ENCODE assay signal across 32 cellular contexts in genomic region chr20:62454936-62455673, GRCh38. TPM values are rescaled to one million over a fixed set of nuclear protein-coding genes. Genes with fewer than 3 reads are reported as not detected.
DNase-seq lines count a peak whose midpoint lies in the region; ATAC-seq and TF ChIP-seq lines count a peak whose summit lies in the region.
"Had no signal": no experiment of that assay in that cellular context is flagged by ENCODE, and none has a peak within 500 bp of the region (broad histone marks: within the 10 kb centered on the region; RNA-seq: fewer than 3 reads in every experiment).

No MANE protein-coding gene starts in this region.

- H3K79me1 ChIP-seq in IMR-90 (ENCODE audit: low read depth in 1 of 2, low read length in 2 of 2) (no peaks in the 10 kb centered on the region), neuronal stem cell (ENCODE audit: low read depth, low read length) (no peaks in the 10 kb centered on the region)

- no peak overlapping the region for H3K4ac ChIP-seq in IMR-90 (ENCODE audit: low read depth, low read length)
- H3K4ac ChIP-seq in neuronal stem cell (ENCODE audit: low read length), result no peak overlapping the region

- peaks cover 10% of the 10 kb centered on the region for H3K27me3 Mint-ChIP-seq in glutamatergic neuron (ENCODE audit: unreplicated experiment)

- H2AK5ac ChIP-seq in IMR-90 (ENCODE audit: low read depth, low read length) (no peak overlapping the region), neuronal stem cell (ENCODE audit: low read depth, low read length) (peak overlapping the region; percentile 60)

- H2BK12ac ChIP-seq in neuronal stem cell (ENCODE audit: low read length), result no peak overlapping the region

- peaks cover 0 to 43% (median 30%) of the 10 kb centered on the region in 10 experiments; a peak in 16 of 20 replicates for H3K4me1 ChIP-seq in BLaER1 treated with 17β-estradiol and CSF1 and Interleukin-3, amounts not matched to agents 10 nM and 100 nM
- H3K4me1 ChIP-seq in IMR-90 (ENCODE audit: control insufficient read depth, insufficient read depth, low read length) (no peaks in the 10 kb centered on the region), neuronal stem cell (ENCODE audit: control insufficient read depth in 2 of 2, insufficient read depth in 1 of 2, low read depth in 1 of 2, low read length in 2 of 2) (peaks cover 0 to 6% of the 10 kb centered on the region in 2 donors), HAP-1 (no peaks in the 10 kb centered on the region), esophagus squamous epithelium (no peaks in the 10 kb centered on the region)
- H3K4me1 ChIP-seq: adrenal gland, body of pancreas, parathyroid adenoma, spleen had no signal

- no peak overlapping the region for H2BK120ac ChIP-seq in IMR-90 (ENCODE audit: low read depth, low read length)
- H2BK120ac ChIP-seq in neuronal stem cell (ENCODE audit: low read depth, low read length), result no peak overlapping the region

- no peaks in the 10 kb centered on the region for H3K9me3 ChIP-seq in BLaER1 treated with 17β-estradiol and CSF1 and Interleukin-3, amounts not matched to agents 10 nM and 100 nM (replicated peaks in 1 of 11)
- H3K9me3 ChIP-seq in IMR-90 (ENCODE audit: control insufficient read depth, insufficient read depth, low read length) (no peaks in the 10 kb centered on the region), neuronal stem cell (replicated peaks in 1 of 2; ENCODE audit: control insufficient read depth in 2 of 2, insufficient read depth in 1 of 2, low read depth in 1 of 2, low read length in 2 of 2) (no peaks in the 10 kb centered on the region), HAP-1 (no peaks in the 10 kb centered on the region), esophagus squamous epithelium (no peaks in the 10 kb centered on the region)
- H3K9me3 ChIP-seq: adrenal gland, body of pancreas, spleen, stomach, thyroid gland had no signal

- H4K20me1 ChIP-seq in BLaER1 treated with 17β-estradiol and CSF1 and Interleukin-3, amounts not matched to agents 10 nM and 100 nM, result peaks cover 0 to 51% (median 21%) of the 10 kb centered on the region in 11 experiments; a peak in 10 of 22 replicates
- no peaks in the 10 kb centered on the region for H4K20me1 ChIP-seq in IMR-90 (ENCODE audit: insufficient read depth, low read length)

- 53% methylated on average over 11 of the region's 31 CpGs; no CpG with 5 or more reads in 1 of the 2 experiments for whole genome bisulfite sequencing in IMR-90 (ENCODE audit: extremely low coverage in 2 of 2, insufficient read length in 1 of 2), 2 experiments
- no CpG with 5 or more reads among the region's 31 CpGs for WGBS in neuronal stem cell (ENCODE audit: extremely low coverage in 2 of 2, insufficient read length in 2 of 2, insufficient replicate concordance in 1 of 2), 2 donors
- 48 to 68% methylated on average over 15 to 26 of the region's 31 CpGs for WGBS in esophagus squamous epithelium, 2 donors

- H3K27ac Mint-ChIP-seq in glutamatergic neuron (ENCODE audit: unreplicated experiment), result peak overlapping the region; percentile 66
- H3K27ac Mint-ChIP-seq: activated naive CD4-positive, alpha-beta T cell treated with anti-CD3 and anti-CD28 coated beads for 36 hours; HFFc6; T-helper 1 cell treated with Interleukin-12 subunit alpha and Interleukin-12 subunit beta and Interleukin-4 antibody, amounts not matched to agents 30 μg/mL and 1 μg/mL, for 36 hours had no signal

- no peak overlapping the region for H3K4me3 ChIP-seq in BLaER1 treated with 17β-estradiol and CSF1 and Interleukin-3, amounts not matched to agents 10 nM and 100 nM
- no peak overlapping the region for H3K4me3 ChIP-seq in IMR-90 (ENCODE audit: insufficient read depth, low read depth, low read length)
- no peak overlapping the region for H3K4me3 ChIP-seq in neuronal stem cell (ENCODE audit: low read length in 2 of 2)
- no peak overlapping the region for H3K4me3 ChIP-seq in HAP-1
- H3K4me3 ChIP-seq in esophagus squamous epithelium, result no peak overlapping the region
- H3K4me3 ChIP-seq: adrenal gland, body of pancreas, dorsolateral prefrontal cortex, spleen, stomach, thyroid gland had no signal

- H3K18ac ChIP-seq in IMR-90 (ENCODE audit: low read depth, low read length) (no peak overlapping the region), neuronal stem cell (ENCODE audit: low read length) (peak overlapping the region; percentile 80)

- no peaks in the 10 kb centered on the region for H3K9me1 ChIP-seq in IMR-90 (ENCODE audit: insufficient read depth, low read length)

- no peak overlapping the region for H3K27ac ChIP-seq in BLaER1 treated with 17β-estradiol and CSF1 and Interleukin-3, amounts not matched to agents 10 nM and 100 nM
- H3K27ac ChIP-seq in IMR-90 (ENCODE audit: insufficient read depth, low read length) (no peak overlapping the region), neuronal stem cell (replicated peaks; ENCODE audit: low read length) (no peak overlapping the region), esophagus squamous epithelium (no peak overlapping the region)
- H3K27ac ChIP-seq: adrenal gland, body of pancreas, dorsolateral prefrontal cortex, parathyroid adenoma, spleen, stomach, thyroid gland had no signal

- no peak overlapping the region for H3K56ac ChIP-seq in IMR-90 (ENCODE audit: extremely low read depth, insufficient read depth, low read length)

- H3K14ac ChIP-seq in IMR-90 (replicated peaks; ENCODE audit: low read depth, low read length) (no peak overlapping the region), neuronal stem cell (ENCODE audit: low read length) (no peak overlapping the region)

- in situ Hi-C loops in IMR-90 (cut with MboI; ENCODE audit: low sequenced_read_pairs), result no loop called here
- in situ Hi-C loops in HAP-1 (cut with MboI; ENCODE audit: low sequenced_read_pairs), result no loop called here

- no peak overlapping the region for H4K5ac ChIP-seq in IMR-90 (ENCODE audit: low read depth, low read length)

- TF ChIP-seq POLR2A in IMR-90 (IDR thresholded peaks at IDR 0.05; ENCODE audit: low read depth, low read length) (no peak), esophagus squamous epithelium (IDR thresholded peaks at IDR 0.05) (no peak)

- POLR2A ChIA-PET in IMR-90 (lab: Charles Lee; ENCODE audit: unreplicated experiment), result no interaction called here

- H3K23ac ChIP-seq in IMR-90 (ENCODE audit: low read depth, low read length) (no peak overlapping the region), neuronal stem cell (ENCODE audit: low read depth, low read length, poor library complexity) (peak overlapping the region; percentile 68)

- DNase-seq in IMR-90 (no peak), glutamatergic neuron (no peak), neuronal stem cell (ENCODE audit: low spot score) (no peak), HAP-1 (ENCODE audit: low spot score in 2 of 2) (no peak), NCI-H526 treated with DMSO at 0.1 percent for 48 hours (lab: John Stamatoyannopoulos, UW) (no peak), esophagus squamous epithelium (lab: John Stamatoyannopoulos, UW) (no peak)
- no peak for DNase-seq in NK-92 treated with Interleukin-12 subunit alpha and Interleukin-12 subunit beta, amount 100 ng/mL, for 24 hours (lab: John Stamatoyannopoulos, UW)
- DNase-seq: activated CD4-positive, alpha-beta T cell treated with anti-CD3 and anti-CD28 coated beads, Interleukin-2, amount 50 U/mL, for 48 hours; activated naive CD4-positive, alpha-beta T cell treated with anti-CD3 and anti-CD28 coated beads for 36 hours; body of pancreas; C1 segment of cervical spinal cord; DMS79; dorsolateral prefrontal cortex; HFFc6; hippocampal formation; NCI-H446; NCI-H774; PC-3; spleen; stimulated activated CD4-positive, alpha-beta T cell treated with anti-CD3 and anti-CD28 coated beads, Interleukin-2, amount 100 ng/mL, for 24 hours; stomach; thyroid gland had no signal

- TF ChIP-seq RAD21 in IMR-90 (IDR thresholded peaks at IDR 0.05; ENCODE audit: low read length), result no peak

- H4K8ac ChIP-seq in IMR-90 (ENCODE audit: low read depth in 2 of 2, low read length in 2 of 2) (no peak overlapping the region), neuronal stem cell (ENCODE audit: low read depth, low read length) (no peak overlapping the region)

- H3K9me3 Mint-ChIP-seq in glutamatergic neuron (ENCODE audit: unreplicated experiment), result peaks cover 3% of the 10 kb centered on the region
- H3K9me3 Mint-ChIP-seq: activated naive CD4-positive, alpha-beta T cell treated with anti-CD3 and anti-CD28 coated beads for 36 hours; HFFc6; T-helper 1 cell treated with Interleukin-12 subunit alpha and Interleukin-12 subunit beta and Interleukin-4 antibody, amounts not matched to agents 30 μg/mL and 1 μg/mL, for 36 hours had no signal

- H3K4me1 Mint-ChIP-seq in glutamatergic neuron (ENCODE audit: low read depth, unreplicated experiment), result peaks cover 15% of the 10 kb centered on the region

- H2BK20ac ChIP-seq in IMR-90 (ENCODE audit: low read depth, low read length), result no peak overlapping the region

- H3K27me3 ChIP-seq in BLaER1 treated with 17β-estradiol and CSF1 and Interleukin-3, amounts not matched to agents 10 nM and 100 nM, result peaks cover 16 to 63% (median 43%) of the 10 kb centered on the region in 11 experiments; a peak in 20 of 22 replicates
- peaks cover 64% of the 10 kb centered on the region for H3K27me3 ChIP-seq in IMR-90 (ENCODE audit: control insufficient read depth, insufficient read depth, low read length)
- peaks cover 0 to 67% (median 0%) of the 10 kb centered on the region in 3 experiments for H3K27me3 ChIP-seq in neuronal stem cell (ENCODE audit: control insufficient read depth in 3 of 3, insufficient read depth in 3 of 3, low read depth in 1 of 3, low read length in 3 of 3)
- H3K27me3 ChIP-seq in HAP-1 (ENCODE audit: low read depth), result peaks cover 2% of the 10 kb centered on the region; the same call in 1 of the 2 replicates
- H3K27me3 ChIP-seq in esophagus squamous epithelium, result peaks cover 0 to 97% (median 0%) of the 10 kb centered on the region in 4 donors
- H3K27me3 ChIP-seq: adrenal gland, body of pancreas, thyroid gland had no signal

- H4K91ac ChIP-seq in IMR-90 (ENCODE audit: insufficient read depth, low read depth, low read length) (no peak overlapping the region), neuronal stem cell (ENCODE audit: low read depth, low read length, poor library complexity) (no peak overlapping the region)

- H2BK5ac ChIP-seq in IMR-90 (ENCODE audit: low read depth, low read length, poor library complexity, severe bottlenecking) (no peak overlapping the region), neuronal stem cell (ENCODE audit: low read length) (no peak overlapping the region)

- peak overlapping the region; percentile 21 for H2AFZ ChIP-seq in IMR-90 (replicated peaks; ENCODE audit: low read length, poor library complexity)
- no peak overlapping the region for H2AFZ ChIP-seq in neuronal stem cell (ENCODE audit: low read length)
- H2AFZ ChIP-seq: parathyroid adenoma had no signal

- TF ChIP-seq CTCF in IMR-90 (conservative IDR thresholded peaks at IDR 0.05; ENCODE audit: low read depth, low read length), result no peak
- TF ChIP-seq CTCF in glutamatergic neuron (IDR thresholded peaks at IDR 0.05; ENCODE audit: partially characterized antibody, unreplicated experiment), result no peak
- TF ChIP-seq CTCF in esophagus squamous epithelium (IDR thresholded peaks at IDR 0.05), result no peak

- H3K36me3 Mint-ChIP-seq in glutamatergic neuron (ENCODE audit: unreplicated experiment), result no peaks in the 10 kb centered on the region

- intact Hi-C loops in IMR-90 (cut with micrococcal nuclease) (no loop called here), esophagus squamous epithelium (cut with DNase I) (no loop called here)

- H3K4me2 ChIP-seq in BLaER1 treated with 17β-estradiol and CSF1 and Interleukin-3, amounts not matched to agents 10 nM and 100 nM, result peak overlapping the region in 8 of 11 experiments; percentile 46 to 83 (median 78); a peak in 16 of 22 replicates
- H3K4me2 ChIP-seq in IMR-90 (ENCODE audit: low read depth, low read length), result no peak overlapping the region
- H3K4me2 ChIP-seq in neuronal stem cell (ENCODE audit: insufficient read depth, low read length, poor library complexity, severe bottlenecking), result no peak overlapping the region

- no peak for ATAC-seq in IMR-90 (ENCODE audit: low read depth)
- ATAC-seq: activated CD4-positive, CD25-positive, alpha-beta regulatory T cell treated with anti-CD3 and anti-CD28 coated beads, Interleukin-2, amount 50 U/mL, for 24 hours; body of pancreas; PC-3; SK-N-SH treated with all-trans-retinoic acid at 6 μM for 48 hours had no signal

- no peak overlapping the region for H2AK9ac ChIP-seq in IMR-90 (replicated peaks; ENCODE audit: low read depth, low read length, poor library complexity)

- dilution Hi-C loops in IMR-90 (cut with HindIII; ENCODE audit: low sequenced_read_pairs, unreplicated experiment), result no loop called here

- no peak overlapping the region for H2BK15ac ChIP-seq in IMR-90 (ENCODE audit: low read depth, low read length)
- H2BK15ac ChIP-seq in neuronal stem cell (ENCODE audit: low read length), result no peak overlapping the region

- no peaks in the 10 kb centered on the region for H3K36me3 ChIP-seq in BLaER1 treated with 17β-estradiol and CSF1 and Interleukin-3, amounts not matched to agents 10 nM and 100 nM
- H3K36me3 ChIP-seq in IMR-90 (ENCODE audit: control insufficient read depth, insufficient read depth, low read length) (no peaks in the 10 kb centered on the region), neuronal stem cell (replicated peaks in 1 of 2; ENCODE audit: control insufficient read depth in 2 of 2, insufficient read depth in 2 of 2, low read length in 2 of 2) (no peaks in the 10 kb centered on the region), HAP-1 (replicated peaks) (no peaks in the 10 kb centered on the region), esophagus squamous epithelium (no peaks in the 10 kb centered on the region)
- H3K36me3 ChIP-seq: adrenal gland, spleen, stomach, thyroid gland had no signal

- BruUV-seq in IMR-90 (replicated peaks; lab: Mats Ljungman, UMichigan), result no TSS peak

- CTCF ChIA-PET in IMR-90 (lab: Yijun Ruan, JAX), result no interaction called here

- H3K9ac ChIP-seq in BLaER1 treated with 17β-estradiol and CSF1 and Interleukin-3, amounts not matched to agents 10 nM and 100 nM, result peak overlapping the region in 2 of 11 experiments; percentile 13 to 29; a peak in 2 of 22 replicates
- H3K9ac ChIP-seq in IMR-90 (ENCODE audit: low read depth, low read length) (no peak overlapping the region), neuronal stem cell (ENCODE audit: low read depth, low read length, poor library complexity) (no peak overlapping the region)
- H3K9ac ChIP-seq: parathyroid adenoma had no signal

- H3K4me3 Mint-ChIP-seq in glutamatergic neuron (ENCODE audit: unreplicated experiment), result peak overlapping the region; percentile 38
- H3K4me3 Mint-ChIP-seq: activated naive CD4-positive, alpha-beta T cell treated with anti-CD3 and anti-CD28 coated beads for 36 hours; HFFc6; T-helper 1 cell treated with Interleukin-12 subunit alpha and Interleukin-12 subunit beta and Interleukin-4 antibody, amounts not matched to agents 30 μg/mL and 1 μg/mL, for 36 hours had no signal

RNA-seq across cellular contexts. Expression of gene GATA5, which starts 20.7 kb away (rescaled TPM):
- not detected in 2 replicates for total RNA-seq in IMR-90 (2012; rRNA removed)
- not detected in 2 replicates for polyA plus RNA-seq in IMR-90 (2012; rRNA removed)
- polyA plus RNA-seq in IMR-90 (2012; cell fraction: cytosol; rRNA removed), result not detected in 2 replicates
- not detected in 2 replicates for polyA plus RNA-seq in IMR-90 (2012; cell fraction: nucleus; rRNA removed; ENCODE audit: low replicate concordance)
- 1.3 TPM for total RNA-seq in glutamatergic neuron (ENCODE audit: unreplicated experiment)
- 0.08 TPM for polyA plus RNA-seq in neuronal stem cell (2013, experiment 1 of 2)
- 0.11 TPM for polyA plus RNA-seq in neuronal stem cell (2013, experiment 2 of 2)
- total RNA-seq in esophagus squamous epithelium, result under 1 TPM in 2 of 4 donors, not detected in 2; 0.19 to 0.85 TPM
- total RNA-seq: activated naive CD4-positive, alpha-beta T cell treated with anti-CD3 and anti-CD28 coated beads for 36 hours; body of pancreas; chondrocyte; frontal cortex; HFFc6; lung microvascular endothelial cell had no signal
- polyA plus RNA-seq: neural cell had no signal

RNA-seq across cellular contexts. Expression of gene RBBP8NL, which starts 27.8 kb away (rescaled TPM):
- total RNA-seq in IMR-90 (2012; rRNA removed) (not detected in 2 replicates), glutamatergic neuron (ENCODE audit: unreplicated experiment) (not detected), esophagus squamous epithelium (1 to 10 TPM; 1.1 to 6.2 (median 4.0) TPM)
- polyA plus RNA-seq in IMR-90 (2012; rRNA removed), result not detected in 2 replicates
- polyA plus RNA-seq in IMR-90 (2012; cell fraction: cytosol; rRNA removed), result not detected in 2 replicates
- polyA plus RNA-seq in IMR-90 (2012; cell fraction: nucleus; rRNA removed; ENCODE audit: low replicate concordance), result not detected in 2 replicates
- not detected for polyA plus RNA-seq in neuronal stem cell (2013, experiment 1 of 2)
- polyA plus RNA-seq in neuronal stem cell (2013, experiment 2 of 2), result not detected
- total RNA-seq: activated naive CD4-positive, alpha-beta T cell treated with anti-CD3 and anti-CD28 coated beads for 36 hours; adrenal gland; chondrocyte; frontal cortex; HFFc6; lung microvascular endothelial cell; spleen had no signal
- polyA plus RNA-seq: adrenal gland, neural cell had no signal

RNA-seq across cellular contexts. Expression of gene CABLES2, which starts 48.0 kb away (rescaled TPM):
- 1.1 and 1.4 TPM in 2 replicates for total RNA-seq in IMR-90 (2012; rRNA removed)
- 5.1 TPM in 2 replicates for polyA plus RNA-seq in IMR-90 (2012; rRNA removed)
- polyA plus RNA-seq in IMR-90 (2012; cell fraction: cytosol; rRNA removed), result 3.6 and 4.4 TPM in 2 replicates
- 6.7 and 6.8 TPM in 2 replicates for polyA plus RNA-seq in IMR-90 (2012; cell fraction: nucleus; rRNA removed; ENCODE audit: low replicate concordance)
- total RNA-seq in glutamatergic neuron (ENCODE audit: unreplicated experiment), result 25.3 TPM
- polyA plus RNA-seq in neuronal stem cell (2013, experiment 1 of 2), result 15.0 TPM
- 14.9 TPM for polyA plus RNA-seq in neuronal stem cell (2013, experiment 2 of 2)
- total RNA-seq in esophagus squamous epithelium, result 1 to 10 TPM; 2.0 to 3.8 (median 2.2) TPM

Comparison
In these comparisons a context has a peak if more than half of its experiments do, and no peak if none do; other contexts are left out.
1. H3K4me2 ChIP-seq: peak in BLaER1 treated with 17β-estradiol and CSF1 and Interleukin-3, amounts not matched to agents 10 nM and 100 nM (8 of 11); none in IMR-90 (single experiment) and neuronal stem cell (single experiment).